ENCODE assay signal across 1 cellular context in the genomic region with DNA sequence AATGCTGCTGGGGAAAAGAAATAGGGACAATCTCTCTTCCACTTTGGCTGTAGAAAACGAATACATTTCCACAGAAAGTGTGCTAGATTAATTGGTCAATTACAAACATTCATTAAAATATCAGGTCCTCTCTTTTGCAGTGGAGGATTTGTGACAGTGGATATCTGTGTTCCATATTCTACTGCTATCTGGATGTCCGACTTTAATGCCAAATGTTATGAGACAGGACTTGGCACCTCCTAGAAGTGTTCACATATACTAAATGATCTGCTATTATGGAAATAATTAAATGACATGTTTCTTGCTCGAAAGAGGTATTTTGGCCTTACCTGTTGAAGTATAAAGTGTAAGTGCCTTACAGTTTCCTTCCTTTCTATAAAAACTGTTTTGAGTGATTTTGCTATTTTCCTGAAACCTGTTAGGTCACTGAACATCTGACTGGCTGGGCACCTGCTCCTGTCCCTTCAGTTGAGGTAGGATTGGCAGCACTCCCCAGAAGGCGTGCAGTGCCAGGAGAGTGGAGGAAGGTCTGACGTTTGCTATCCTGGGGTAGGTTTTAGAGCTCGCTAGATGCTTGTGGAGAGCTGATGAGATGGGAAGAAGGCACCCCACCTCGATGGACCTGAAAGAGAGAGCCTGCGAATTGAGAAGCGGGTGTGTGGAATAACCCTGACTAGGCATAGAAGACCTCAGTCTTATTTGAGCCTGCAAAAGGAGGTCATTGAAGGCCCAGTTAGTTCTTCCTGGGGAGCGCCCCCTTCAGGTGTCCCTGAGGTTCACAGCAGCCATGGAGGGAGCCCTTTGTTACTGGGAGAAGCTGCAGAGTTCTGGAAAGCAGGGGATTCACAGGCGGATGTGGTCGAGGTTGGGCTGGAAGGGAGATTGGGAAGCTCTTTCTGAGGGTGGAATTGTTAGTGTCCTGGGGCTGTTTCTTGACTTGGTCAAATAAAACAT.
TF ChIP-seq lines count a peak whose summit lies in the region.

No MANE protein-coding gene starts in this region.

TF ChIP-seq in GM23338, 12 proteins besides CTCF, POLR2A, EP300 and RAD21 (continued from another document):
- TF ChIP-seq ZNF462 (CRISPR knock-in tag; IDR thresholded peaks at IDR 0.05), result no peak
- TF ChIP-seq, protein P1, sequence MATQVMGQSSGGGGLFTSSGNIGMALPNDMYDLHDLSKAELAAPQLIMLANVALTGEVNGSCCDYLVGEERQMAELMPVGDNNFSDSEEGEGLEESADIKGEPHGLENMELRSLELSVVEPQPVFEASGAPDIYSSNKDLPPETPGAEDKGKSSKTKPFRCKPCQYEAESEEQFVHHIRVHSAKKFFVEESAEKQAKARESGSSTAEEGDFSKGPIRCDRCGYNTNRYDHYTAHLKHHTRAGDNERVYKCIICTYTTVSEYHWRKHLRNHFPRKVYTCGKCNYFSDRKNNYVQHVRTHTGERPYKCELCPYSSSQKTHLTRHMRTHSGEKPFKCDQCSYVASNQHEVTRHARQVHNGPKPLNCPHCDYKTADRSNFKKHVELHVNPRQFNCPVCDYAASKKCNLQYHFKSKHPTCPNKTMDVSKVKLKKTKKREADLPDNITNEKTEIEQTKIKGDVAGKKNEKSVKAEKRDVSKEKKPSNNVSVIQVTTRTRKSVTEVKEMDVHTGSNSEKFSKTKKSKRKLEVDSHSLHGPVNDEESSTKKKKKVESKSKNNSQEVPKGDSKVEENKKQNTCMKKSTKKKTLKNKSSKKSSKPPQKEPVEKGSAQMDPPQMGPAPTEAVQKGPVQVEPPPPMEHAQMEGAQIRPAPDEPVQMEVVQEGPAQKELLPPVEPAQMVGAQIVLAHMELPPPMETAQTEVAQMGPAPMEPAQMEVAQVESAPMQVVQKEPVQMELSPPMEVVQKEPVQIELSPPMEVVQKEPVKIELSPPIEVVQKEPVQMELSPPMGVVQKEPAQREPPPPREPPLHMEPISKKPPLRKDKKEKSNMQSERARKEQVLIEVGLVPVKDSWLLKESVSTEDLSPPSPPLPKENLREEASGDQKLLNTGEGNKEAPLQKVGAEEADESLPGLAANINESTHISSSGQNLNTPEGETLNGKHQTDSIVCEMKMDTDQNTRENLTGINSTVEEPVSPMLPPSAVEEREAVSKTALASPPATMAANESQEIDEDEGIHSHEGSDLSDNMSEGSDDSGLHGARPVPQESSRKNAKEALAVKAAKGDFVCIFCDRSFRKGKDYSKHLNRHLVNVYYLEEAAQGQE (IDR thresholded peaks at IDR 0.05; ENCODE audit: unreplicated experiment), result no peak
